1 cellular context compared by ENCODE assay signal in the genomic region with DNA sequence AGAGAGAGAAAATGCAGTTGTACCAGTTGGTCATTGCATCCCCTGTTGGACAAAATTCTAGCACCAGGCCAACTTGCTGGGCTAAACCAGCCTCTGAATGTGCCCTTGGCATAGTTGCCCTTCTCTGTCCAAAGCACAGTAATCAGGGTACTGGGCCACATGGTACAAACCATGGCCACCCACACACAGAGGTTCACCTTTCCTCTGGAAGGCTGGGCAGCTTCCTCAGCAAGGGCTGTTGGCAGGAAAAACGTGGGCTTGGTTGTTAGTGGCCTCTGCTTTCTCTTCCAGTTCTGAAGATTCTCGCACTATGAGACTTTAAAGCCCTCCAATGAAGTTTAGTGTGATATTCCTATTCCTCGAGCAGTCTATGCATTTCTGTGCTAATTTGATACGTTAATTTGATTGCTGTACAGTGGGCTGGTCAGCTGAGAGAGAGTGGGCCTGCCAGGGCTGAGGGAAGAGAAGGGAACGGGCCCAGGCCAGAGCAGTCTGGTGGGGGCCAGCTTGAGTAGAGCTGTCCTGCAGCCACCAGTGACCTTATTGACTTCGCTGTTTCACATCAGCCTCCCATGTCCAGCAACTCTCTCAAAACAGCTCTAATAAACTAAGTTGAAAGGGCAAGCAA.
TF ChIP-seq lines count a peak whose summit lies in the region.

No MANE protein-coding gene starts in this region.

TF ChIP-seq in K562, 482 proteins besides CTCF, POLR2A, EP300 and RAD21:
- TF ChIP-seq, protein P1, sequence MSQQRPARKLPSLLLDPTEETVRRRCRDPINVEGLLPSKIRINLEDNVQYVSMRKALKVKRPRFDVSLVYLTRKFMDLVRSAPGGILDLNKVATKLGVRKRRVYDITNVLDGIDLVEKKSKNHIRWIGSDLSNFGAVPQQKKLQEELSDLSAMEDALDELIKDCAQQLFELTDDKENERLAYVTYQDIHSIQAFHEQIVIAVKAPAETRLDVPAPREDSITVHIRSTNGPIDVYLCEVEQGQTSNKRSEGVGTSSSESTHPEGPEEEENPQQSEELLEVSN (IDR thresholded peaks at IDR 0.05; ENCODE audit: borderline replicate concordance in 1 of 2, extremely low read depth in 1 of 2, insufficient read depth in 1 of 2, insufficient read length in 1 of 2, low read depth in 1 of 2, low read length in 1 of 2, poor library complexity in 1 of 2, severe bottlenecking in 1 of 2), result no peak
- TF ChIP-seq, protein P2, sequence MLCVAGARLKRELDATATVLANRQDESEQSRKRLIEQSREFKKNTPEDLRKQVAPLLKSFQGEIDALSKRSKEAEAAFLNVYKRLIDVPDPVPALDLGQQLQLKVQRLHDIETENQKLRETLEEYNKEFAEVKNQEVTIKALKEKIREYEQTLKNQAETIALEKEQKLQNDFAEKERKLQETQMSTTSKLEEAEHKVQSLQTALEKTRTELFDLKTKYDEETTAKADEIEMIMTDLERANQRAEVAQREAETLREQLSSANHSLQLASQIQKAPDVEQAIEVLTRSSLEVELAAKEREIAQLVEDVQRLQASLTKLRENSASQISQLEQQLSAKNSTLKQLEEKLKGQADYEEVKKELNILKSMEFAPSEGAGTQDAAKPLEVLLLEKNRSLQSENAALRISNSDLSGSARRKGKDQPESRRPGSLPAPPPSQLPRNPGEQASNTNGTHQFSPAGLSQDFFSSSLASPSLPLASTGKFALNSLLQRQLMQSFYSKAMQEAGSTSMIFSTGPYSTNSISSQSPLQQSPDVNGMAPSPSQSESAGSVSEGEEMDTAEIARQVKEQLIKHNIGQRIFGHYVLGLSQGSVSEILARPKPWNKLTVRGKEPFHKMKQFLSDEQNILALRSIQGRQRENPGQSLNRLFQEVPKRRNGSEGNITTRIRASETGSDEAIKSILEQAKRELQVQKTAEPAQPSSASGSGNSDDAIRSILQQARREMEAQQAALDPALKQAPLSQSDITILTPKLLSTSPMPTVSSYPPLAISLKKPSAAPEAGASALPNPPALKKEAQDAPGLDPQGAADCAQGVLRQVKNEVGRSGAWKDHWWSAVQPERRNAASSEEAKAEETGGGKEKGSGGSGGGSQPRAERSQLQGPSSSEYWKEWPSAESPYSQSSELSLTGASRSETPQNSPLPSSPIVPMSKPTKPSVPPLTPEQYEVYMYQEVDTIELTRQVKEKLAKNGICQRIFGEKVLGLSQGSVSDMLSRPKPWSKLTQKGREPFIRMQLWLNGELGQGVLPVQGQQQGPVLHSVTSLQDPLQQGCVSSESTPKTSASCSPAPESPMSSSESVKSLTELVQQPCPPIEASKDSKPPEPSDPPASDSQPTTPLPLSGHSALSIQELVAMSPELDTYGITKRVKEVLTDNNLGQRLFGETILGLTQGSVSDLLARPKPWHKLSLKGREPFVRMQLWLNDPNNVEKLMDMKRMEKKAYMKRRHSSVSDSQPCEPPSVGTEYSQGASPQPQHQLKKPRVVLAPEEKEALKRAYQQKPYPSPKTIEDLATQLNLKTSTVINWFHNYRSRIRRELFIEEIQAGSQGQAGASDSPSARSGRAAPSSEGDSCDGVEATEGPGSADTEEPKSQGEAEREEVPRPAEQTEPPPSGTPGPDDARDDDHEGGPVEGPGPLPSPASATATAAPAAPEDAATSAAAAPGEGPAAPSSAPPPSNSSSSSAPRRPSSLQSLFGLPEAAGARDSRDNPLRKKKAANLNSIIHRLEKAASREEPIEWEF (CRISPR knock-in tag; IDR thresholded peaks at IDR 0.05), result no peak
- TF ChIP-seq PPARD (CRISPR knock-in tag; IDR thresholded peaks at IDR 0.05), result no peak
- TF ChIP-seq TCF7 (IDR thresholded peaks at IDR 0.05; ENCODE audit: borderline replicate concordance), result no peak
- no peak for TF ChIP-seq ZNF12 (CRISPR knock-in tag; IDR thresholded peaks at IDR 0.05)
- no peak for TF ChIP-seq CBFA2T3 (IDR thresholded peaks at IDR 0.05)
- no peak for TF ChIP-seq ZNF324 (CRISPR knock-in tag; IDR thresholded peaks at IDR 0.05)
- no peak for TF ChIP-seq ZBTB8A (IDR thresholded peaks at IDR 0.05; ENCODE audit: partially characterized antibody)
- no peak for TF ChIP-seq ZNF165 (CRISPR knock-in tag; IDR thresholded peaks at IDR 0.05; ENCODE audit: borderline replicate concordance)
- no peak for TF ChIP-seq POLR3G (IDR thresholded peaks at IDR 0.05; ENCODE audit: extremely low read depth, insufficient read length, insufficient replicate concordance)
- no peak for TF ChIP-seq POLR2B (IDR thresholded peaks at IDR 0.05; ENCODE audit: low read depth, partially characterized antibody)
- no peak for TF ChIP-seq HLTF (IDR thresholded peaks at IDR 0.05)
- TF ChIP-seq, protein P3, sequence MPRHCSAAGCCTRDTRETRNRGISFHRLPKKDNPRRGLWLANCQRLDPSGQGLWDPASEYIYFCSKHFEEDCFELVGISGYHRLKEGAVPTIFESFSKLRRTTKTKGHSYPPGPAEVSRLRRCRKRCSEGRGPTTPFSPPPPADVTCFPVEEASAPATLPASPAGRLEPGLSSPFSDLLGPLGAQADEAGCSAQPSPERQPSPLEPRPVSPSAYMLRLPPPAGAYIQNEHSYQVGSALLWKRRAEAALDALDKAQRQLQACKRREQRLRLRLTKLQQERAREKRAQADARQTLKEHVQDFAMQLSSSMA (CRISPR knock-in tag; IDR thresholded peaks at IDR 0.05), result no peak
- TF ChIP-seq ZBTB7A (IDR thresholded peaks at IDR 0.05; ENCODE audit: borderline replicate concordance, control insufficient read depth, low read depth, low read length), result no peak
- no peak for TF ChIP-seq CCNT2 (IDR thresholded peaks at IDR 0.05; ENCODE audit: borderline replicate concordance, extremely low read depth, insufficient read length, low read depth, low read length)
- TF ChIP-seq KLF10 (CRISPR knock-in tag; IDR thresholded peaks at IDR 0.05), result no peak
- TF ChIP-seq, protein P4, sequence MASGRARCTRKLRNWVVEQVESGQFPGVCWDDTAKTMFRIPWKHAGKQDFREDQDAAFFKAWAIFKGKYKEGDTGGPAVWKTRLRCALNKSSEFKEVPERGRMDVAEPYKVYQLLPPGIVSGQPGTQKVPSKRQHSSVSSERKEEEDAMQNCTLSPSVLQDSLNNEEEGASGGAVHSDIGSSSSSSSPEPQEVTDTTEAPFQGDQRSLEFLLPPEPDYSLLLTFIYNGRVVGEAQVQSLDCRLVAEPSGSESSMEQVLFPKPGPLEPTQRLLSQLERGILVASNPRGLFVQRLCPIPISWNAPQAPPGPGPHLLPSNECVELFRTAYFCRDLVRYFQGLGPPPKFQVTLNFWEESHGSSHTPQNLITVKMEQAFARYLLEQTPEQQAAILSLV (tag; IDR thresholded peaks at IDR 0.05), result no peak
- TF ChIP-seq ZNF444 (CRISPR knock-in tag; IDR thresholded peaks at IDR 0.05), result no peak
TF ChIP-seq in K562: peak in this region for 0.
